ENCODE assay signal across 30 cellular contexts in the genomic region with DNA sequence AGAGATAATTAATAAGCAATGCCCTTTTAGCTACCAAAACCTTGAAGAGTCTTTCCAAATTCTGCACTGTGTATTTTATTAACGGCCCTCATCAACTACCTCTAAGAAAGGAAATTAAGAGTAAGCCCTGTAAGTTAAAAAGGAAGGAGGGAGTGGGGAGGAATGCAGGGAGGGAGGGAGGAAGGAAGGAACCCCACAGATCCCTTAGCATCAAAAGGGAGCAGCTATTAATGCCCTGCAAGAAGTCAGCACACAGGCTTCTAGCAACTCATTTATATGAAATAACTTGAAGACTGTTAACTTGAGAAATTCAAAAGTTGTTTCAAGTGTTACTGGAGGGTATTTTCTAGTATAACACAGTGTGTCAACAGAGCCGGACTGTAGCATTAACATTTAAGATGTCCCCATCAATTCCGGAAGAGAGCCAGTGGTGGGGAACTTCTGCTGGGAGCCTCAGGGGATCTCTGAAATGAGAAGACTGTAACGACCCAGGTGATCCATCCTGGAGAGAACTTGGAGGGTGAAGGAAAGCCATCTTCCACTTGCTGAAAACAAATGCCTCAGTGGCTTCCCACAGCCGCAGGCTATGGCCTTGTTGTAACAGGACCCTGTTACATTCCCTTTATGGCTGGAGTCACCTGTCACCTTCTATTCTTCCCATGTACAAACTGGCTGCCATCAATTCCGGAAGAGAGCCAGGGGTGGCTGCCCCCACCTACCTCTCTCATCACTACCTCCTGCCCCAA. TPM values are rescaled to one million over a fixed set of nuclear protein-coding genes. Genes with fewer than 3 reads are reported as not detected.
DNase-seq lines count a peak whose midpoint lies in the region; ATAC-seq and TF ChIP-seq lines count a peak whose summit lies in the region.
"Had no signal": no experiment of that assay in that cellular context is flagged by ENCODE, and none has a peak within 500 bp of the region (broad histone marks: within the 10 kb centered on the region; RNA-seq: fewer than 3 reads in every experiment).

No MANE protein-coding gene starts in this region.

- H3K27me3 Mint-ChIP-seq in GM23338 (ENCODE audit: insufficient read depth, low read depth, poor library complexity) (peaks cover 3% of the 10 kb centered on the region), neural progenitor cell (ENCODE audit: insufficient read depth, low read depth) (peaks cover 2% of the 10 kb centered on the region)
- H3K27me3 Mint-ChIP-seq in CD8-positive, alpha-beta memory T cell: peaks cover 14 to 46% of the 10 kb centered on the region in 2 donors
- H3K27me3 Mint-ChIP-seq: activated naive CD4-positive, alpha-beta T cell treated with anti-CD3 and anti-CD28 coated beads, Interleukin-2, amount 50 U/mL, for 24 hours had no signal

- peak overlapping the region; percentile 60 for H3K4me2 ChIP-seq in GM23338
- H3K4me2 ChIP-seq in neural progenitor cell: peak overlapping the region; percentile 28
- H3K4me2 ChIP-seq: BLaER1 had no signal

- H3K36me3 Mint-ChIP-seq in GM23338 (ENCODE audit: low read depth): peaks cover 27% of the 10 kb centered on the region
- peaks cover 2% of the 10 kb centered on the region for H3K36me3 Mint-ChIP-seq in neural progenitor cell
- H3K36me3 Mint-ChIP-seq in CD8-positive, alpha-beta memory T cell: no peaks in the 10 kb centered on the region
- H3K36me3 Mint-ChIP-seq: activated naive CD4-positive, alpha-beta T cell treated with anti-CD3 and anti-CD28 coated beads, Interleukin-2, amount 50 U/mL, for 24 hours; naive B cell had no signal

- POLR2A ChIA-PET in CD8-positive, alpha-beta memory T cell (lab: Charles Lee): no interaction called here

- peaks cover 24% of the 10 kb centered on the region for H3F3A ChIP-seq in GM23338 (replicated peaks; ENCODE audit: low read depth)
- H3F3A ChIP-seq in neural progenitor cell (ENCODE audit: low read depth): peaks cover 15% of the 10 kb centered on the region

- H3K9me3 Mint-ChIP-seq in GM23338 (no peaks in the 10 kb centered on the region), neural progenitor cell (no peaks in the 10 kb centered on the region)
- H3K9me3 Mint-ChIP-seq in CD8-positive, alpha-beta memory T cell: no peaks in the 10 kb centered on the region
- H3K9me3 Mint-ChIP-seq: activated CD4-positive, alpha-beta T cell treated with anti-CD3 and anti-CD28 coated beads, Interleukin-2, amount 10 ng/mL, durations not matched to agents 24 days and 14 days; activated naive CD4-positive, alpha-beta T cell treated with anti-CD3 and anti-CD28 coated beads, Interleukin-2, amount 50 U/mL, for 24 hours; naive B cell had no signal

- TF ChIP-seq CTCF in GM23338 (conservative IDR thresholded peaks at IDR 0.05; ENCODE audit: low read depth in 2 of 2) (no peak), neural progenitor cell (IDR thresholded peaks at IDR 0.05) (no peak)

- H3K9me2 ChIP-seq in GM23338 (ENCODE audit: insufficient read depth): no peaks in the 10 kb centered on the region

- peak overlapping the region; percentile 92 for H3K27ac Mint-ChIP-seq in GM23338
- peak overlapping the region; percentile 99 for H3K27ac Mint-ChIP-seq in neural progenitor cell
- H3K27ac Mint-ChIP-seq in CD8-positive, alpha-beta memory T cell: no peak overlapping the region
- H3K27ac Mint-ChIP-seq: activated CD4-positive, alpha-beta T cell treated with anti-CD3 and anti-CD28 coated beads, Interleukin-2, amount 10 ng/mL, durations not matched to agents 24 days and 14 days; activated naive CD4-positive, alpha-beta T cell treated with anti-CD3 and anti-CD28 coated beads, Interleukin-2, amount 50 U/mL, for 24 hours; naive B cell had no signal

- no peak overlapping the region for H2AFZ ChIP-seq in GM23338
- no peak overlapping the region for H2AFZ ChIP-seq in neural progenitor cell (replicated peaks)

- H3K9me3 ChIP-seq in NT2/D1 (ENCODE audit: insufficient read depth, low read length): no peaks in the 10 kb centered on the region
- no peaks in the 10 kb centered on the region for H3K9me3 ChIP-seq in neural progenitor cell (ENCODE audit: low read depth)
- no peaks in the 10 kb centered on the region for H3K9me3 ChIP-seq in CD8-positive, alpha-beta memory T cell (ENCODE audit: low read length)
- H3K9me3 ChIP-seq: BLaER1, breast epithelium, left ventricle myocardium inferior, sigmoid colon, SJSA1, transverse colon had no signal

- H3K4me3 ChIP-seq in GM23338: peak overlapping the region; percentile 28
- no peak overlapping the region for H3K4me3 ChIP-seq in NT2/D1 (ENCODE audit: insufficient read length, low read depth)
- H3K4me3 ChIP-seq in neural progenitor cell: no peak overlapping the region
- no peak overlapping the region for H3K4me3 ChIP-seq in CD8-positive, alpha-beta memory T cell (ENCODE audit: low read length)
- H3K4me3 ChIP-seq: BLaER1, breast epithelium, GM12878, left ventricle myocardium inferior, sigmoid colon, SJSA1, transverse colon had no signal

- CTCF ChIA-PET in CD8-positive, alpha-beta memory T cell (lab: Charles Lee): interaction anchor here (1.1 kb wide), 1 partner anchor 13 kb away, joined by 3 read pairs; no protein-coding TSS in a partner anchor

- H3K27ac ChIP-seq in GM23338 (ENCODE audit: low read depth) (peak overlapping the region; percentile 81), neural progenitor cell (no peak overlapping the region)
- no peak overlapping the region for H3K27ac ChIP-seq in CD8-positive, alpha-beta memory T cell (ENCODE audit: low read depth, low read length)
- H3K27ac ChIP-seq: BLaER1, left ventricle myocardium inferior, sigmoid colon, SJSA1, transverse colon, WERI-Rb-1 had no signal

- H4K20me1 ChIP-seq in GM23338 (replicated peaks; ENCODE audit: insufficient read depth) (no peaks in the 10 kb centered on the region), neural progenitor cell (ENCODE audit: low read depth) (no peaks in the 10 kb centered on the region)
- H4K20me1 ChIP-seq: BLaER1 had no signal

- peak; percentile 83 for ATAC-seq in GM23338
- no peak for ATAC-seq in GM21717 (IDR thresholded peaks at IDR 0.05; ENCODE audit: unreplicated experiment)
- ATAC-seq: GM12878 had no signal

- peaks cover 74% of the 10 kb centered on the region for H3K79me2 ChIP-seq in GM23338 (replicated peaks; ENCODE audit: insufficient read depth)
- H3K79me2 ChIP-seq in neural progenitor cell (ENCODE audit: low read depth): no peaks in the 10 kb centered on the region

- peak; percentile 70 for DNase-seq in GM23338 (ENCODE audit: low spot score)
- peak; percentile 42 for DNase-seq in NT2/D1 (ENCODE audit: low read depth, low spot score)
- DNase-seq in iPS DF 19.7 (ENCODE audit: low read depth, low spot score): peak; percentile 56
- no peak for DNase-seq in neural progenitor cell (ENCODE audit: low spot score)
- DNase-seq in NCI-H345 treated with DMSO at 0.1 percent for 48 hours (lab: John Stamatoyannopoulos, UW; ENCODE audit: unreplicated experiment): no peak
- no peak for DNase-seq in CD8-positive, alpha-beta memory T cell
- no peak for DNase-seq in NCI-H1417 (lab: John Stamatoyannopoulos, UW)
- DNase-seq: activated CD4-positive, alpha-beta T cell treated with anti-CD3 and anti-CD28 coated beads, Interleukin-2, amount 10 ng/mL, durations not matched to agents 24 days and 14 days; activated CD8-positive, alpha-beta memory T cell treated with anti-CD3 and anti-CD28 coated beads for 24 hours; amniotic stem cell; DMS153; hippocampal formation; left ventricle myocardium inferior; MV-4-11; naive B cell; NCI-H146; NCI-H510A; occipital lobe; RPMI8226; sigmoid colon; stimulated activated CD4-positive, alpha-beta T cell treated with anti-CD3 and anti-CD28 coated beads, Interleukin-4, amount 100 ng/mL, for 4 hours; transverse colon; WERI-Rb-1 had no signal

- H3K4me1 Mint-ChIP-seq in GM23338 (peaks cover 92% of the 10 kb centered on the region), neural progenitor cell (peaks cover 85% of the 10 kb centered on the region)
- H3K4me1 Mint-ChIP-seq in CD8-positive, alpha-beta memory T cell: no peaks in the 10 kb centered on the region
- H3K4me1 Mint-ChIP-seq: activated CD4-positive, alpha-beta T cell treated with anti-CD3 and anti-CD28 coated beads, Interleukin-2, amount 10 ng/mL, durations not matched to agents 24 days and 14 days; naive B cell had no signal

- peak overlapping the region; percentile 33 for H3K4me3 Mint-ChIP-seq in GM23338
- peak overlapping the region; percentile 70 for H3K4me3 Mint-ChIP-seq in neural progenitor cell
- H3K4me3 Mint-ChIP-seq in CD8-positive, alpha-beta memory T cell: no peak overlapping the region
- H3K4me3 Mint-ChIP-seq: activated CD4-positive, alpha-beta T cell treated with anti-CD3 and anti-CD28 coated beads, Interleukin-2, amount 10 ng/mL, durations not matched to agents 24 days and 14 days; activated naive CD4-positive, alpha-beta T cell treated with anti-CD3 and anti-CD28 coated beads, Interleukin-2, amount 50 U/mL, for 24 hours; naive B cell had no signal

- no peak overlapping the region for H3K9ac ChIP-seq in NT2/D1 (ENCODE audit: insufficient read length, low read depth)
- no peak overlapping the region for H3K9ac ChIP-seq in neural progenitor cell
- H3K9ac ChIP-seq: BLaER1 had no signal

- H3K27me3 ChIP-seq in GM23338 (ENCODE audit: insufficient read depth) (no peaks in the 10 kb centered on the region), NT2/D1 (ENCODE audit: insufficient read depth, insufficient read length) (no peaks in the 10 kb centered on the region), neural progenitor cell (no peaks in the 10 kb centered on the region)
- H3K27me3 ChIP-seq in CD8-positive, alpha-beta memory T cell (ENCODE audit: insufficient read depth, low read length, poor library complexity, severe bottlenecking): no peaks in the 10 kb centered on the region
- H3K27me3 ChIP-seq: BLaER1, breast epithelium, sigmoid colon, SJSA1, transverse colon had no signal

- H3K36me3 ChIP-seq in GM23338 (ENCODE audit: insufficient read depth): no peaks in the 10 kb centered on the region
- H3K36me3 ChIP-seq in NT2/D1 (ENCODE audit: insufficient read depth, insufficient read length, low read length): peaks cover 2% of the 10 kb centered on the region
- no peaks in the 10 kb centered on the region for H3K36me3 ChIP-seq in neural progenitor cell
- no peaks in the 10 kb centered on the region for H3K36me3 ChIP-seq in CD8-positive, alpha-beta memory T cell (ENCODE audit: insufficient read depth, low read length)
- H3K36me3 ChIP-seq: BLaER1, breast epithelium, left ventricle myocardium inferior, sigmoid colon, SJSA1, transverse colon had no signal

- H3K4me1 ChIP-seq in GM23338 (ENCODE audit: insufficient read depth): peaks cover 90% of the 10 kb centered on the region
- H3K4me1 ChIP-seq in NT2/D1 (ENCODE audit: insufficient read depth, insufficient read length): peaks cover 4% of the 10 kb centered on the region
- peaks cover 29% of the 10 kb centered on the region for H3K4me1 ChIP-seq in neural progenitor cell
- no peaks in the 10 kb centered on the region for H3K4me1 ChIP-seq in CD8-positive, alpha-beta memory T cell (ENCODE audit: insufficient read depth, low read length)

TF ChIP-seq in GM23338, 12 proteins besides CTCF, POLR2A, EP300 and RAD21 (continues in another document):
- no peak for TF ChIP-seq JUNB (IDR thresholded peaks at IDR 0.05; ENCODE audit: unreplicated experiment)

RNA-seq across cellular contexts. Expression of gene SLC22A23, which starts 33.2 kb away (rescaled TPM):
- 38.3 TPM in 2 replicates for total RNA-seq in GM23338 (2014; rRNA removed; shearing (Covaris generic))
- polyA plus RNA-seq in GM23338 (2016; fragmentation: Nextera tagmentation; extraction: Ambion mirVana): 6.1 and 7.0 TPM in 2 replicates
- 0.99 and 3.3 TPM in 2 replicates for total RNA-seq in neural progenitor cell (ENCODE audit: low replicate concordance)
- total RNA-seq in CD8-positive, alpha-beta memory T cell: under 1 TPM; 0.39 to 0.78 TPM
- polyA plus RNA-seq in CD8-positive, alpha-beta memory T cell: 0.47 TPM
- polyA plus RNA-seq: AG04450 had no signal

Comparison
In these comparisons a context has a peak if more than half of its experiments do, and no peak if none do; other contexts are left out.
1. DNase-seq: peak in GM23338 (single experiment), NT2/D1 (single experiment) and iPS DF 19.7 (single experiment); none in neural progenitor cell (single experiment), NCI-H345 treated with DMSO at 0.1 percent for 48 hours (single experiment), CD8-positive, alpha-beta memory T cell (0 of 5) and NCI-H1417 (0 of 3).
2. H3K27ac Mint-ChIP-seq: peak in GM23338 (single experiment) and neural progenitor cell (single experiment); none in CD8-positive, alpha-beta memory T cell (0 of 8).
3. H3K4me3 Mint-ChIP-seq: peak in GM23338 (single experiment) and neural progenitor cell (single experiment); none in CD8-positive, alpha-beta memory T cell (0 of 7).